ENCODE assay signal across 1 cellular context in genomic region chr19:15456871-15457700, GRCh38.
TF ChIP-seq lines count a peak whose summit lies in the region.

No MANE protein-coding gene starts in this region.

TF ChIP-seq in H1, 55 proteins besides CTCF, POLR2A, EP300 and RAD21:
- TF ChIP-seq USF2 (IDR thresholded peaks at IDR 0.05; ENCODE audit: low read length) (no peak), KDM1A (IDR thresholded peaks at IDR 0.05; ENCODE audit: borderline replicate concordance, low read length) (no peak), GTF2F1 (IDR thresholded peaks at IDR 0.05; ENCODE audit: borderline replicate concordance, low read depth, low read length) (no peak), HDAC2 (IDR thresholded peaks at IDR 0.05; ENCODE audit: borderline replicate concordance in 1 of 2, low read depth in 2 of 2, low read length in 2 of 2) (0 out of 4 replicates have a peak, but pooled peaks of 1 of the 2 experiments have one; percentile 65), FOSL1 (IDR thresholded peaks at IDR 0.05; ENCODE audit: insufficient read depth, low read depth, low read length) (no peak), RBBP5 (IDR thresholded peaks at IDR 0.05; ENCODE audit: borderline replicate concordance, low read depth, low read length) (no peak), CBX5 (IDR thresholded peaks at IDR 0.05; ENCODE audit: low read depth, low read length) (no peak), ZNF274 (IDR thresholded peaks at IDR 0.05; ENCODE audit: borderline replicate concordance, extremely low read depth, low read length) (no peak), CREB1 (IDR thresholded peaks at IDR 0.05) (no peak), POU5F1 (IDR thresholded peaks at IDR 0.05; ENCODE audit: low read depth, low read length) (no peak), SUZ12 (IDR thresholded peaks at IDR 0.05; ENCODE audit: low read length) (no peak), BACH1 (IDR thresholded peaks at IDR 0.05; ENCODE audit: low read length) (no peak), HDAC6 (IDR thresholded peaks at IDR 0.05; ENCODE audit: low read depth, low read length) (no peak), TEAD4 (IDR thresholded peaks at IDR 0.05; ENCODE audit: low read depth, low read length) (no peak), NRF1 (IDR thresholded peaks at IDR 0.05; ENCODE audit: low read depth, low read length) (no peak), ASH2L (IDR thresholded peaks at IDR 0.05; ENCODE audit: low read length) (no peak), KDM4A (IDR thresholded peaks at IDR 0.05; ENCODE audit: low read depth, low read length, severe bottlenecking) (peak; percentile 71), BCL11A (IDR thresholded peaks at IDR 0.05; ENCODE audit: low read depth in 2 of 2, low read length in 2 of 2) (no peak), YY1 (IDR thresholded peaks at IDR 0.05; ENCODE audit: low read depth, low read length) (0 out of 2 replicates have a peak, but pooled peaks have one; percentile 24), JUN (IDR thresholded peaks at IDR 0.05; ENCODE audit: low read depth, low read length) (no peak), TBP (IDR thresholded peaks at IDR 0.05; ENCODE audit: low read depth, low read length) (no peak), EGR1 (IDR thresholded peaks at IDR 0.05; ENCODE audit: borderline replicate concordance, low read depth, low read length) (no peak), RFX5 (IDR thresholded peaks at IDR 0.05; ENCODE audit: borderline replicate concordance, low read depth, low read length) (no peak), SP4 (IDR thresholded peaks at IDR 0.05; ENCODE audit: low read length) (no peak), SIRT6 (IDR thresholded peaks at IDR 0.05; ENCODE audit: low read length) (no peak), TAF1 (IDR thresholded peaks at IDR 0.05; ENCODE audit: low read depth, low read length) (no peak), EZH2 (IDR thresholded peaks at IDR 0.05; ENCODE audit: low read depth, low read length, severe bottlenecking) (no peak), JUND (IDR thresholded peaks at IDR 0.05; ENCODE audit: low read length) (no peak), CBX8 (IDR thresholded peaks at IDR 0.05; ENCODE audit: borderline replicate concordance, low read depth, low read length) (no peak), NANOG (IDR thresholded peaks at IDR 0.05; ENCODE audit: insufficient read depth, low read depth, low read length, poor library complexity, severe bottlenecking) (no peak), CHD2 (IDR thresholded peaks at IDR 0.05; ENCODE audit: low read length) (no peak), TCF12 (IDR thresholded peaks at IDR 0.05; ENCODE audit: low read depth, low read length) (0 out of 2 replicates have a peak, but pooled peaks have one; percentile 3), SP2 (IDR thresholded peaks at IDR 0.05; ENCODE audit: low read length) (no peak), SAP30 (IDR thresholded peaks at IDR 0.05; ENCODE audit: insufficient read depth, insufficient replicate concordance, low read length) (no peak), CHD7 (IDR thresholded peaks at IDR 0.05; ENCODE audit: insufficient replicate concordance, low read length) (no peak), PHF8 (conservative IDR thresholded peaks at IDR 0.05; ENCODE audit: low read depth, low read length) (0 out of 2 replicates have a peak, but pooled peaks have one; percentile 17), CEBPB (IDR thresholded peaks at IDR 0.05; ENCODE audit: low read depth, low read length) (no peak), BRCA1 (IDR thresholded peaks at IDR 0.05; ENCODE audit: low read depth, low read length) (no peak), CHD1 (IDR thresholded peaks at IDR 0.05; ENCODE audit: low read depth, low read length) (no peak), GABPA (IDR thresholded peaks at IDR 0.05; ENCODE audit: borderline replicate concordance, insufficient read depth, low read length) (no peak)
- TF ChIP-seq, protein P1, sequence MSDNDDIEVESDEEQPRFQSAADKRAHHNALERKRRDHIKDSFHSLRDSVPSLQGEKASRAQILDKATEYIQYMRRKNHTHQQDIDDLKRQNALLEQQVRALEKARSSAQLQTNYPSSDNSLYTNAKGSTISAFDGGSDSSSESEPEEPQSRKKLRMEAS (IDR thresholded peaks at IDR 0.05): no peak; the same call in 1 of the 2 replicates
- TF ChIP-seq, protein P2, sequence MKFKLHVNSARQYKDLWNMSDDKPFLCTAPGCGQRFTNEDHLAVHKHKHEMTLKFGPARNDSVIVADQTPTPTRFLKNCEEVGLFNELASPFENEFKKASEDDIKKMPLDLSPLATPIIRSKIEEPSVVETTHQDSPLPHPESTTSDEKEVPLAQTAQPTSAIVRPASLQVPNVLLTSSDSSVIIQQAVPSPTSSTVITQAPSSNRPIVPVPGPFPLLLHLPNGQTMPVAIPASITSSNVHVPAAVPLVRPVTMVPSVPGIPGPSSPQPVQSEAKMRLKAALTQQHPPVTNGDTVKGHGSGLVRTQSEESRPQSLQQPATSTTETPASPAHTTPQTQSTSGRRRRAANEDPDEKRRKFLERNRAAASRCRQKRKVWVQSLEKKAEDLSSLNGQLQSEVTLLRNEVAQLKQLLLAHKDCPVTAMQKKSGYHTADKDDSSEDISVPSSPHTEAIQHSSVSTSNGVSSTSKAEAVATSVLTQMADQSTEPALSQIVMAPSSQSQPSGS (IDR thresholded peaks at IDR 0.05; ENCODE audit: low read length): no peak
- TF ChIP-seq, protein P3, sequence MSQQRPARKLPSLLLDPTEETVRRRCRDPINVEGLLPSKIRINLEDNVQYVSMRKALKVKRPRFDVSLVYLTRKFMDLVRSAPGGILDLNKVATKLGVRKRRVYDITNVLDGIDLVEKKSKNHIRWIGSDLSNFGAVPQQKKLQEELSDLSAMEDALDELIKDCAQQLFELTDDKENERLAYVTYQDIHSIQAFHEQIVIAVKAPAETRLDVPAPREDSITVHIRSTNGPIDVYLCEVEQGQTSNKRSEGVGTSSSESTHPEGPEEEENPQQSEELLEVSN (IDR thresholded peaks at IDR 0.05): peak; percentile 10; the same call in 1 of the 2 replicates
TF ChIP-seq in H1: peak in this region for 6.
